Comparison of ENCODE assay signal across 8 cellular contexts in genomic region chr6:69867075-69867911, GRCh38. TPM values are rescaled to one million over a fixed set of nuclear protein-coding genes. Genes with fewer than 3 reads are reported as not detected.
DNase-seq lines count a peak whose midpoint lies in the region; ATAC-seq and TF ChIP-seq lines count a peak whose summit lies in the region.

No MANE protein-coding gene starts in this region.

- H2AFZ ChIP-seq in neuronal stem cell (ENCODE audit: low read length), result peak overlapping the region; percentile 100

- H3K27ac ChIP-seq in neuronal stem cell (replicated peaks; ENCODE audit: low read length) (no peak overlapping the region), thoracic aorta (peak overlapping the region in 1 of 2 donors; percentile 34)

- DNase-seq in AG08396 (ENCODE audit: low spot score) (peak; percentile 50), NT2/D1 (ENCODE audit: low read depth, low spot score) (peak; percentile 23), fibroblast of the aortic adventitia (ENCODE audit: low read depth) (peak; percentile 6), neuronal stem cell (ENCODE audit: low spot score) (peak; percentile 72), thoracic aorta (ENCODE audit: low spot score) (no peak)
- DNase-seq in activated T-cell treated with anti-CD3 and anti-CD28 coated beads, Interleukin-2, amount 50 U/mL, for 48 hours, result peak; percentile 69 to 79

- ATAC-seq in GM18870 (IDR thresholded peaks at IDR 0.05; ENCODE audit: unreplicated experiment) (peak; percentile 22), HG03108 (IDR thresholded peaks at IDR 0.05; ENCODE audit: unreplicated experiment) (peak; percentile 43), thoracic aorta (ENCODE audit: insufficient number of reproducible peaks, low FRiP score, low read depth) (peak; percentile 69)

- H3K4me3 ChIP-seq in NT2/D1 (ENCODE audit: insufficient read length, low read depth) (peak overlapping the region; percentile 54), fibroblast of the aortic adventitia (ENCODE audit: low read depth, low read length) (peak overlapping the region; percentile 61), neuronal stem cell (ENCODE audit: low read length in 2 of 2) (peak overlapping the region; percentile 72 to 79), thoracic aorta (peak overlapping the region; percentile 88)

- H3K9me3 ChIP-seq in NT2/D1 (ENCODE audit: insufficient read depth, low read length) (no peaks in the 10 kb centered on the region), neuronal stem cell (replicated peaks in 1 of 2; ENCODE audit: control insufficient read depth in 2 of 2, insufficient read depth in 1 of 2, low read depth in 1 of 2, low read length in 2 of 2) (no peaks in the 10 kb centered on the region), thoracic aorta (no peaks in the 10 kb centered on the region)

- peak overlapping the region; percentile 98 for H3K4me2 ChIP-seq in neuronal stem cell (ENCODE audit: insufficient read depth, low read length, poor library complexity, severe bottlenecking)

- H3K36me3 ChIP-seq in NT2/D1 (ENCODE audit: insufficient read depth, insufficient read length, low read length) (no peaks in the 10 kb centered on the region), neuronal stem cell (replicated peaks in 1 of 2; ENCODE audit: control insufficient read depth in 2 of 2, insufficient read depth in 2 of 2, low read length in 2 of 2) (no peaks in the 10 kb centered on the region), thoracic aorta (no peaks in the 10 kb centered on the region)

- no peaks in the 10 kb centered on the region for H3K4me1 ChIP-seq in NT2/D1 (ENCODE audit: insufficient read depth, insufficient read length)
- peaks cover 6 to 10% of the 10 kb centered on the region in 2 donors for H3K4me1 ChIP-seq in neuronal stem cell (ENCODE audit: control insufficient read depth in 2 of 2, insufficient read depth in 1 of 2, low read depth in 1 of 2, low read length in 2 of 2)
- H3K4me1 ChIP-seq in thoracic aorta (ENCODE audit: control insufficient read depth in 1 of 2, low read depth in 2 of 2), result no peaks in the 10 kb centered on the region

- no peaks in the 10 kb centered on the region for H3K79me1 ChIP-seq in neuronal stem cell (ENCODE audit: low read depth, low read length)

- H2AK5ac ChIP-seq in neuronal stem cell (ENCODE audit: low read depth, low read length), result no peak overlapping the region

- H3K9ac ChIP-seq in NT2/D1 (ENCODE audit: insufficient read length, low read depth), result peak overlapping the region; percentile 74
- peak overlapping the region; percentile 89 for H3K9ac ChIP-seq in neuronal stem cell (ENCODE audit: low read depth, low read length, poor library complexity)

- H2BK120ac ChIP-seq in neuronal stem cell (ENCODE audit: low read depth, low read length), result no peak overlapping the region

- no peak overlapping the region for H4K8ac ChIP-seq in neuronal stem cell (ENCODE audit: low read depth, low read length)

- peak overlapping the region; percentile 97 for H3K18ac ChIP-seq in neuronal stem cell (ENCODE audit: low read length)

- H2BK12ac ChIP-seq in neuronal stem cell (ENCODE audit: low read length), result no peak overlapping the region

- peak overlapping the region; percentile 67 for H3K14ac ChIP-seq in neuronal stem cell (ENCODE audit: low read length)

- no peak overlapping the region for H4K91ac ChIP-seq in neuronal stem cell (ENCODE audit: low read depth, low read length, poor library complexity)

- peak; percentile 22 for TF ChIP-seq CTCF in fibroblast of the aortic adventitia (IDR thresholded peaks at IDR 0.05; ENCODE audit: insufficient read depth, low read length)
- peak; percentile 37 for TF ChIP-seq CTCF in thoracic aorta (IDR thresholded peaks at IDR 0.05)

- no peak overlapping the region for H3K4ac ChIP-seq in neuronal stem cell (ENCODE audit: low read length)

- no CpG with 5 or more reads among the region's 82 CpGs for WGBS in neuronal stem cell (ENCODE audit: extremely low coverage in 2 of 2, insufficient read length in 2 of 2, insufficient replicate concordance in 1 of 2), 2 donors

- H2BK5ac ChIP-seq in neuronal stem cell (ENCODE audit: low read length), result no peak overlapping the region

- H3K27me3 ChIP-seq in NT2/D1 (ENCODE audit: insufficient read depth, insufficient read length), result peaks cover 37% of the 10 kb centered on the region
- peaks cover 0 to 16% (median 6%) of the 10 kb centered on the region in 3 experiments for H3K27me3 ChIP-seq in neuronal stem cell (ENCODE audit: control insufficient read depth in 3 of 3, insufficient read depth in 3 of 3, low read depth in 1 of 3, low read length in 3 of 3)
- no peaks in the 10 kb centered on the region for H3K27me3 ChIP-seq in thoracic aorta (replicated peaks; ENCODE audit: insufficient read depth)

- peak overlapping the region; percentile 71 for H3K23ac ChIP-seq in neuronal stem cell (ENCODE audit: low read depth, low read length, poor library complexity)

- peak overlapping the region; percentile 81 for H2BK15ac ChIP-seq in neuronal stem cell (ENCODE audit: low read length)

RNA-seq across cellular contexts. Expression of gene COL19A1, which starts 0.9 kb away (rescaled TPM):
- total RNA-seq in fibroblast of the aortic adventitia (ENCODE audit: low replicate concordance), result under 0.01 and 0.09 TPM in 2 replicates
- polyA plus RNA-seq in neuronal stem cell (2013, experiment 1 of 2), result 0.26 TPM
- polyA plus RNA-seq in neuronal stem cell (2013, experiment 2 of 2), result 0.26 TPM
- under 1 TPM in 1 of 2 donors, not detected in 1; 0.07 TPM for total RNA-seq in thoracic aorta
